ENCODE assay signal across 10 cellular contexts in genomic region chr17:30351263-30351662, GRCh38. TPM values are rescaled to one million over a fixed set of nuclear protein-coding genes. Genes with fewer than 3 reads are reported as not detected.
"Had no signal": no experiment of that assay in that cellular context is flagged by ENCODE, and none has a peak within 500 bp of the region (broad histone marks: within the 10 kb centered on the region; RNA-seq: fewer than 3 reads in every experiment).

No MANE protein-coding gene starts in this region.

RNA-seq across cellular contexts. Expression of gene TMIGD1, which starts 17.4 kb away (rescaled TPM):
- total RNA-seq: fibroblast of villous mesenchyme, heart right ventricle, left lobe of liver, lung microvascular endothelial cell, neural crest cell, posterior vena cava, right atrium auricular region, thoracic aorta had no signal
- polyA plus RNA-seq: heart right ventricle, ovary, stomach had no signal
